ENCODE assay signal across 8 cellular contexts in the genomic region with DNA sequence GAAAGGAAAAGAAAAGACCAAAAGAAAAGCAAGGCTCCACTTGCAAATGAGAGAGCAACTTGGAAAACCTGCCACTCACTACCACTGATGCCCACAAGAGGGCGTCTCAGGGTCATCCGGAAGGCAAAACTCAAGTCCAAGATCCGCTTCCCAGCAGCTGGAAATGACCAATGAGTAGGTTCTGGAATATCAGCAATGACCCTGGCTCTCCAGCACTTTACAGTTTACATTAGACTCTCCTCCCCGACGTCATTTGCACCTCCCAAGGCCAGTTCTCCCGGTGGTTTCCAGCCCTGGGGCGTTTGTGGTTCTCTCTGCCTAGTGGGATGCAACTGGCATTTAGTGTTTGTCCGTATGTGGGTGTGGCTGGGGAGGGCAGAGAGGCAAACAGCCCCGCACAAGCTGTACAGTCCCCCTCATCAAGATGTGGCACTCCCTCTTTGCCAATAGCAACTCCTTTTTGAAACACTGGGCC.
DNase-seq lines count a peak whose midpoint lies in the region; ATAC-seq and TF ChIP-seq lines count a peak whose summit lies in the region.

No MANE protein-coding gene starts in this region.

- peak; percentile 99 for TF ChIP-seq CTCF in BE2C (IDR thresholded peaks at IDR 0.05; ENCODE audit: low read depth, low read length)

- H2AFZ ChIP-seq in neuronal stem cell (ENCODE audit: low read length): peak overlapping the region; percentile 79

- H3K23ac ChIP-seq in neuronal stem cell (ENCODE audit: low read depth, low read length, poor library complexity): no peak overlapping the region

- no peak overlapping the region for H2BK120ac ChIP-seq in neuronal stem cell (ENCODE audit: low read depth, low read length)

- H3K4ac ChIP-seq in neuronal stem cell (ENCODE audit: low read length): no peak overlapping the region

- H3K4me3 ChIP-seq in BE2C (ENCODE audit: low read depth, low read length): peak overlapping the region; percentile 10; the same call in 1 of the 2 replicates
- no peak overlapping the region for H3K4me3 ChIP-seq in H7 (ENCODE audit: insufficient read depth, low read depth, low read length)
- no peak overlapping the region for H3K4me3 ChIP-seq in neuronal stem cell (ENCODE audit: low read length in 2 of 2)

- no peak overlapping the region for H2AK5ac ChIP-seq in neuronal stem cell (ENCODE audit: low read depth, low read length)

- H2BK5ac ChIP-seq in neuronal stem cell (ENCODE audit: low read length): no peak overlapping the region

- no peak overlapping the region for H4K8ac ChIP-seq in neuronal stem cell (ENCODE audit: low read depth, low read length)

- H3K79me1 ChIP-seq in neuronal stem cell (ENCODE audit: low read depth, low read length): no peaks in the 10 kb centered on the region

- H2BK15ac ChIP-seq in neuronal stem cell (ENCODE audit: low read length): no peak overlapping the region

- H3K4me1 ChIP-seq in BE2C (no peaks in the 10 kb centered on the region), neuronal stem cell (ENCODE audit: control insufficient read depth in 2 of 2, insufficient read depth in 1 of 2, low read depth in 1 of 2, low read length in 2 of 2) (no peaks in the 10 kb centered on the region)

- H3K27me3 ChIP-seq in BE2C (peaks cover 11% of the 10 kb centered on the region), H7 (ENCODE audit: control insufficient read depth, insufficient read depth, low read length) (peaks cover 9% of the 10 kb centered on the region), neuronal stem cell (ENCODE audit: control insufficient read depth in 3 of 3, insufficient read depth in 3 of 3, low read depth in 1 of 3, low read length in 3 of 3) (peaks cover 0 to 46% (median 18%) of the 10 kb centered on the region in 3 experiments)

- H3K36me3 ChIP-seq in BE2C (no peaks in the 10 kb centered on the region; the same call in 1 of the 2 replicates), H7 (replicated peaks; ENCODE audit: control insufficient read depth, insufficient read depth, low read length) (no peaks in the 10 kb centered on the region), neuronal stem cell (replicated peaks in 1 of 2; ENCODE audit: control insufficient read depth in 2 of 2, insufficient read depth in 2 of 2, low read length in 2 of 2) (no peaks in the 10 kb centered on the region)

- no peak overlapping the region for H3K4me2 ChIP-seq in neuronal stem cell (ENCODE audit: insufficient read depth, low read length, poor library complexity, severe bottlenecking)

- H3K27ac ChIP-seq in neuronal stem cell (replicated peaks; ENCODE audit: low read length): no peak overlapping the region

- H3K14ac ChIP-seq in neuronal stem cell (ENCODE audit: low read length): no peak overlapping the region

- H3K9me3 ChIP-seq in BE2C (no peaks in the 10 kb centered on the region), neuronal stem cell (replicated peaks in 1 of 2; ENCODE audit: control insufficient read depth in 2 of 2, insufficient read depth in 1 of 2, low read depth in 1 of 2, low read length in 2 of 2) (no peaks in the 10 kb centered on the region)

- no peak overlapping the region for H3K9ac ChIP-seq in neuronal stem cell (ENCODE audit: low read depth, low read length, poor library complexity)

- no CpG with 5 or more reads among the region's 9 CpGs for WGBS in neuronal stem cell (ENCODE audit: extremely low coverage in 2 of 2, insufficient read length in 2 of 2, insufficient replicate concordance in 1 of 2), 2 donors

- DNase-seq in BE2C: peak; percentile 76
- peak; percentile 79 for DNase-seq in H7
- peak; percentile 26 for DNase-seq in NCI-H82 treated with DMSO at 0.1 percent for 48 hours (lab: John Stamatoyannopoulos, UW; ENCODE audit: unreplicated experiment)
- DNase-seq in activated T-cell treated with anti-CD3 and anti-CD28 coated beads, Interleukin-2, amount 50 U/mL, for 1 hour: peak; percentile 30
- DNase-seq in foreskin melanocyte: peak; percentile 69
- peak; percentile 57 for DNase-seq in neuronal stem cell (ENCODE audit: low spot score)
- DNase-seq in SKM-1 (lab: John Stamatoyannopoulos, UW; ENCODE audit: unreplicated experiment): no peak

- H2BK12ac ChIP-seq in neuronal stem cell (ENCODE audit: low read length): no peak overlapping the region

- H3K18ac ChIP-seq in neuronal stem cell (ENCODE audit: low read length): no peak overlapping the region

- no peak for ATAC-seq in GM18511 (IDR thresholded peaks at IDR 0.05; ENCODE audit: unreplicated experiment)

- H4K91ac ChIP-seq in neuronal stem cell (ENCODE audit: low read depth, low read length, poor library complexity): no peak overlapping the region
